2 cellular contexts compared by ENCODE assay signal in the genomic region with DNA sequence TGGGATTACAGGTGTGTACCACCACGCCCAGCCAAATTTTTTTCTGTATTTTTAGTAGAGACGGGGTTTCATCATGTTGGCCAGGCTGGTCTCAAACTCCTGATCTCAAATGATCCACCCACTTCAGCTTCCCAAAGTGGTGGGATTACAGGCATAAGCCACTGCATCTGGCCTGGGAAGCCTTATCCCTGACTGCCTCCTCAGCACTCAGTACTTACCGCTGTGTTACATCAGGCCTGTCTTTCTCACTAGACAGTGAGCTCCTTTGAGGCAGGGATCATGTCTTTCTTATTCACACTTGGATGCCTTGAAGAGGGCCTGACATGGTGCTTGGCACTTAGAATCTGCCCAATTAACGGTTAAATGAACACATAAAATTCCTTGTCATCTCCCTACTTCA.
A peak's percentile ranks its signal among the peaks of the same experiment; 100 is the strongest.
TF ChIP-seq lines count a peak whose summit lies in the region.

No MANE protein-coding gene starts in this region.

TF ChIP-seq in HEK293, 187 proteins besides CTCF, POLR2A, EP300 and RAD21:
- TF ChIP-seq ZFHX2 (tag by site-specific recombination; conservative IDR thresholded peaks at IDR 0.05) (0 out of 2 replicates have a peak, but pooled peaks have one; percentile 13), ZNF658 (tag by site-specific recombination; IDR thresholded peaks at IDR 0.05) (no peak)

TF ChIP-seq in K562, 482 proteins besides CTCF, POLR2A, EP300 and RAD21:
- TF ChIP-seq PHF21A (IDR thresholded peaks at IDR 0.05; ENCODE audit: borderline replicate concordance, low read depth) = no peak
- TF ChIP-seq XRCC3 (IDR thresholded peaks at IDR 0.05) = no peak
- TF ChIP-seq, protein P1, sequence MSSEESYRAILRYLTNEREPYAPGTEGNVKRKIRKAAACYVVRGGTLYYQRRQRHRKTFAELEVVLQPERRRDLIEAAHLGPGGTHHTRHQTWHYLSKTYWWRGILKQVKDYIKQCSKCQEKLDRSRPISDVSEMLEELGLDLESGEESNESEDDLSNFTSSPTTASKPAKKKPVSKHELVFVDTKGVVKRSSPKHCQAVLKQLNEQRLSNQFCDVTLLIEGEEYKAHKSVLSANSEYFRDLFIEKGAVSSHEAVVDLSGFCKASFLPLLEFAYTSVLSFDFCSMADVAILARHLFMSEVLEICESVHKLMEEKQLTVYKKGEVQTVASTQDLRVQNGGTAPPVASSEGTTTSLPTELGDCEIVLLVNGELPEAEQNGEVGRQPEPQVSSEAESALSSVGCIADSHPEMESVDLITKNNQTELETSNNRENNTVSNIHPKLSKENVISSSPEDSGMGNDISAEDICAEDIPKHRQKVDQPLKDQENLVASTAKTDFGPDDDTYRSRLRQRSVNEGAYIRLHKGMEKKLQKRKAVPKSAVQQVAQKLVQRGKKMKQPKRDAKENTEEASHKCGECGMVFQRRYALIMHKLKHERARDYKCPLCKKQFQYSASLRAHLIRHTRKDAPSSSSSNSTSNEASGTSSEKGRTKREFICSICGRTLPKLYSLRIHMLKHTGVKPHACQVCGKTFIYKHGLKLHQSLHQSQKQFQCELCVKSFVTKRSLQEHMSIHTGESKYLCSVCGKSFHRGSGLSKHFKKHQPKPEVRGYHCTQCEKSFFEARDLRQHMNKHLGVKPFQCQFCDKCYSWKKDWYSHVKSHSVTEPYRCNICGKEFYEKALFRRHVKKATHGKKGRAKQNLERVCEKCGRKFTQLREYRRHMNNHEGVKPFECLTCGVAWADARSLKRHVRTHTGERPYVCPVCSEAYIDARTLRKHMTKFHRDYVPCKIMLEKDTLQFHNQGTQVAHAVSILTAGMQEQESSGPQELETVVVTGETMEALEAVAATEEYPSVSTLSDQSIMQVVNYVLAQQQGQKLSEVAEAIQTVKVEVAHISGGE (CRISPR knock-in tag; IDR thresholded peaks at IDR 0.05) = peak in 1 of 3 experiments; percentile 70; a peak in 2 of 6 replicates
- no peak for TF ChIP-seq STAT5B (CRISPR knock-in tag; IDR thresholded peaks at IDR 0.05)
- peak; percentile 31 to 54; a peak in 2 of 4 replicates for TF ChIP-seq TRIM24 (IDR thresholded peaks at IDR 0.05)
- TF ChIP-seq TAF15 (IDR thresholded peaks at IDR 0.05; ENCODE audit: low read depth, low read length) = no peak
- no peak for TF ChIP-seq ZNF57 (CRISPR knock-in tag; IDR thresholded peaks at IDR 0.05)
- no peak for TF ChIP-seq FOXK1 (CRISPR knock-in tag; IDR thresholded peaks at IDR 0.05; ENCODE audit: borderline replicate concordance)
- no peak for TF ChIP-seq POLR3A (IDR thresholded peaks at IDR 0.05; ENCODE audit: borderline replicate concordance, extremely low read depth, insufficient read depth, insufficient read length)
- no peak for TF ChIP-seq NR4A1 (CRISPR knock-in tag; IDR thresholded peaks at IDR 0.05)
- no peak for TF ChIP-seq NR4A1 (tag; IDR thresholded peaks at IDR 0.05)
- TF ChIP-seq HNRNPH1 (optimal IDR thresholded peaks at IDR 0.05; ENCODE audit: low read depth, low read length) = no peak
- no peak; the same call in 1 of the 2 replicates for TF ChIP-seq CEBPG (CRISPR knock-in tag; IDR thresholded peaks at IDR 0.05)
- TF ChIP-seq CEBPG (tag; conservative IDR thresholded peaks at IDR 0.05 in 1 of 2, IDR thresholded peaks at IDR 0.05 in 1 of 2) = 0 out of 4 replicates have a peak, but pooled peaks of 1 of the 2 experiments have one; percentile 38
- no peak for TF ChIP-seq ZSCAN29 (IDR thresholded peaks at IDR 0.05)
- TF ChIP-seq SREBF1 (IDR thresholded peaks at IDR 0.05; ENCODE audit: borderline replicate concordance, low read depth, low read length) = no peak
- no peak for TF ChIP-seq ADNP (tag; IDR thresholded peaks at IDR 0.05)
- TF ChIP-seq ZNF217 (CRISPR knock-in tag; IDR thresholded peaks at IDR 0.05) = no peak
- no peak for TF ChIP-seq OTX1 (CRISPR knock-in tag; IDR thresholded peaks at IDR 0.05)
- TF ChIP-seq ZNF12 (CRISPR knock-in tag; IDR thresholded peaks at IDR 0.05) = no peak
- no peak for TF ChIP-seq GATA2 (CRISPR knock-in tag; IDR thresholded peaks at IDR 0.05)
